ENCODE assay signal across 18 cellular contexts in the genomic region with DNA sequence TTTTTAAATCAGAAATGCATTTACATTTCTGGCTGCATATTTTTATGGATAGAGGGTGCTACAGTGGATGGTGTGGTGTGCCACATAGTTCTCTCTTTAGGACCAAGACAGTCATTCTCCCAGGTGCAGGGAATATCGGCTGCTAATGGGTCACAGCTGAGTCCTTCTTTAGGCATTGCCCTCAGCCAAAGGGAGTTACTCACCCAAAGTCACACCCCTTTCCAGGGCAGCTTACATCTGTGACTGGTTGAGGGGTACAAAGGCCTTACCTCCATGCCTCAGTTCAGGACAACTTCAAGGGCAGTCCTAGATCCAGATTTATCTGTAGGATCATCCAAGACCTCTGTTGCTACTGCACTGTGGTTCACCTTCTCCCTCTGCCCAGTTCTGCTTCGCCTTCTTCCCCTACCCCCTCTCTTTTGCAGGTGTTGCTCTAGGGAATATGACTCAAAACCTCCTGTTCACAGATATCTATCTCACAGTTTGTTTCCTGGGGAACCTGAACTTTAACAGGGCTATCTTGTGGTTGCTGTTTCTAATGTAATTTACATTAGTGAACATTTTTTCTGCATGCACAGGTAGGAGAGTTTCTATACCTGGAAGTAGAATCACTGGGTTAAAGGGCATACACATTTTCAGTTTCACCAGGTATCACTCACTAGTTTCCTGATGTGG.
"Had no signal": no experiment of that assay in that cellular context is flagged by ENCODE, and none has a peak within 500 bp of the region (broad histone marks: within the 10 kb centered on the region; RNA-seq: fewer than 3 reads in every experiment).

No MANE protein-coding gene starts in this region.

- H3K4me1 ChIP-seq: adrenal gland, right atrium auricular region, tibial artery had no signal

- H3K36me3 ChIP-seq: adrenal gland, right atrium auricular region, tibial artery had no signal

- ATAC-seq: left lobe of liver; stimulated activated naive CD8-positive, alpha-beta T cell treated with anti-CD3 and anti-CD28 coated beads, Interleukin-15, Interleukin-2, amounts not matched to agents 100 U/mL and 50 U/mL, for 24 hours had no signal

- H3K9me3 ChIP-seq: adrenal gland, right atrium auricular region, tibial artery had no signal

- H3K27ac ChIP-seq: adrenal gland, right atrium auricular region, tibial artery had no signal

- DNase-seq: activated B cell treated with CpG ODN at 0.5 μM for 24 hours; activated CD4-positive, alpha-beta memory T cell treated with anti-CD3 and anti-CD28 coated beads for 36 hours; activated CD4-positive, alpha-beta T cell treated with anti-CD3 and anti-CD28 coated beads for 4 hours; activated gamma-delta T cell treated with Interleukin-2 at 50 U/mL for 16 hours; activated T-cell treated with anti-CD3 and anti-CD28 coated beads for 4 hours; adrenal gland; effector CD8-positive, alpha-beta T cell; glutamatergic neuron; hippocampal formation; midbrain; nucleus accumbens; stimulated activated CD4-positive, alpha-beta T cell treated with anti-CD3 and anti-CD28 coated beads, Interleukin-2, amount 100 ng/mL, for 24 hours; stimulated activated naive CD8-positive, alpha-beta T cell treated with anti-CD3 and anti-CD28 coated beads, Interleukin-15, Interleukin-2, amounts not matched to agents 100 U/mL and 50 U/mL, for 24 hours; substantia nigra; T-helper 9 cell; tibial artery had no signal

- H3K4me3 ChIP-seq: adrenal gland, right atrium auricular region, tibial artery had no signal

- H3K27me3 ChIP-seq: adrenal gland, right atrium auricular region, tibial artery had no signal
